In the genomic region with DNA sequence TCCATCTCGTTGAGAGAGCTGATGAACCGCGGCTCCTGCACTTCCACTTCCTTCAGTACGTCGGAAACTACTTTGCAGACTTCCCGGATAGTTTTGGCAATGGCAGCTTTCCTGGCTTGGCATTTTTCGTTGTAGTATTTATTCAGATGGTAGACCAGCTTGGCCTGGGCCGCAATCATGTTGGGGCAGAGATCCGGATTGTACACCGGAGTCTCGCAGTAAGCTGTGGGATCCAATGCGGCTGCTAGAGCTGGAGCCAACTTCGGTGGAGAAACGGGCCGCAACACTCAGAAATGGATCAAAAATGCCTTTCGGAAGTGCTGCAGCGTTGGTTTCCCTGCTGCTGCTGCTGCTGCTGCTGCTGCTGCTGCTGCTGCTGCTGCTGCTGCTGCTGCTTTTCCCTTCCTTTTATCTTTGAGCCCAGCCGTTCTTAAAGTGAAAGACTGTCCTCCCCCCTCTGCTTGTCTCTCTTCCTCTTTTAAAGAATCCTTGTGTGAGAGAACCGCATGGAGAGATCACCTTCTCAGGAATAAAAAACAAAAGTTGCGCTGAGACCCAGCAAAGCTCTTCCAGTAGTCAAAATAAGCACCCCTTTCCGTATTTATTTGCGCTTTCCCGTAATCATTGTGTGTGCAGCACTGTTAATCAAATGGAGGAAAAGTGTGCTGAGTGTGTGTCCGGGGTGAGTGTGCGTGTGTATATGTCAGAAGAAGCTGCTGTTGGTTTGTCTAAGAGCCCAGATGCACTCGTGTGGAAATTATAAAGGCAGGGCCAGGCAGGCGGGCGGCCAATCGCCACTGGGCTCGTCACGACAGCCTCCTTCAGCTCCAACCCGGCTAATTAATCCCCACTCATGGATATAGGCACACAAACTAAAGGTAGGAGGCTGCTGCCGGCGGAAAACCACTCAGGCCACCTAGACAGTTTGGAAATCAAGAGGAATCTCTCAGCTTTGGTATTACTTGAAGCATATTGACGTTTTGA, we compare ENCODE assay signal across 9 cellular contexts. TPM values are rescaled to one million over a fixed set of nuclear protein-coding genes. Genes with fewer than 3 reads are reported as not detected.
DNase-seq lines count a peak whose midpoint lies in the region; ATAC-seq, FAIRE-seq and TF ChIP-seq lines count a peak whose summit lies in the region.
"Had no signal": no experiment of that assay in that cellular context is flagged by ENCODE, and none has a peak within 500 bp of the region (broad histone marks: within the 10 kb centered on the region; RNA-seq: fewer than 3 reads in every experiment).

MAB21L1 (minus strand) TSS at position 730 of the 984 bp plus-strand sequence; CDS start at position 179, 551 bp downstream.

- H3K9me3 ChIP-seq in WERI-Rb-1 (ENCODE audit: severe bottlenecking) (no peaks in the 10 kb centered on the region), neuron (ENCODE audit: low read length) (no peaks in the 10 kb centered on the region)

- no peak for ATAC-seq in HG02840 (IDR thresholded peaks at IDR 0.05; ENCODE audit: low FRiP score, unreplicated experiment)
- ATAC-seq: HCT116 had no signal

- no peak for TF ChIP-seq POLR2A in GM12892 (IDR thresholded peaks at IDR 0.05; ENCODE audit: low read depth, low read length)

- peaks cover 42% of the 10 kb centered on the region for H3K36me3 ChIP-seq in WERI-Rb-1
- no peaks in the 10 kb centered on the region for H3K36me3 ChIP-seq in neuron (ENCODE audit: insufficient read depth, low read length)

- peaks cover 0 to 34% (median 24%) of the 10 kb centered on the region in 7 donors for H3K9me3 Mint-ChIP-seq in CD14-positive monocyte

- intact Hi-C loops in CD14-positive monocyte (cut with micrococcal nuclease), result no loop called here

- H3K27me3 Mint-ChIP-seq in CD14-positive monocyte (ENCODE audit: low read depth in 3 of 3), result peaks cover 89 to 94% (median 89%) of the 10 kb centered on the region in 3 donors

- peaks cover 35% of the 10 kb centered on the region for H3K4me1 ChIP-seq in neuron (ENCODE audit: insufficient read depth, low read length)

- peaks cover 32% of the 10 kb centered on the region for H3K4me1 Mint-ChIP-seq in CD14-positive monocyte

- H3K27ac Mint-ChIP-seq in CD14-positive monocyte, result peak within 1 kb of the TSS in 4 of 7 donors; percentile 7 to 88 (median 38)

- TF ChIP-seq CTCF in CD14-positive monocyte (IDR thresholded peaks at IDR 0.05), result no peak
- TF ChIP-seq CTCF in WERI-Rb-1 (IDR thresholded peaks at IDR 0.05; ENCODE audit: low read depth, low read length), result no peak

- H3K4me3 Mint-ChIP-seq in CD14-positive monocyte, result peak within 1 kb of the TSS; percentile 82 to 96

- H3K27ac ChIP-seq in WERI-Rb-1, result peak within 1 kb of the TSS; percentile 97

- peaks cover 4 to 15% of the 10 kb centered on the region in 2 donors for H3K36me3 Mint-ChIP-seq in CD14-positive monocyte

- DNase-seq in CD14-positive monocyte (ENCODE audit: low spot score), result no peak
- DNase-seq in HuH-7 (ENCODE audit: low spot score), result peak; percentile 53
- peak; percentile 95 for DNase-seq in WERI-Rb-1
- DNase-seq in foreskin melanocyte, result peak; percentile 38
- DNase-seq in NCI-H526 (lab: John Stamatoyannopoulos, UW), result no peak
- DNase-seq in GM12892 (ENCODE audit: insufficient read length), result no peak

- H3K4me3 ChIP-seq in WERI-Rb-1 (ENCODE audit: low read depth, low read length) (peak within 1 kb of the TSS; percentile 56), neuron (ENCODE audit: low read length) (peak within 1 kb of the TSS; percentile 71)

- H2AFZ ChIP-seq in neuron (ENCODE audit: low read depth, low read length), result peak within 1 kb of the TSS; percentile 42

- no peaks in the 10 kb centered on the region for H3K27me3 ChIP-seq in WERI-Rb-1 (ENCODE audit: insufficient read depth, low read depth, severe bottlenecking)
- H3K27me3 ChIP-seq in neuron (ENCODE audit: insufficient read depth, low read length), result peaks cover 13% of the 10 kb centered on the region

- FAIRE-seq in GM12892 (lab: Jason Lieb, UNC), result no peak

RNA-seq across cellular contexts. Expression of gene MAB21L1, which starts in this region (rescaled TPM):
- not detected for polyA plus RNA-seq in CD14-positive monocyte
- polyA plus RNA-seq in GM12892 (2012; ENCODE audit: missing spikeins), result not detected

Comparison
In these comparisons a context has a peak if more than half of its experiments do, and no peak if none do; other contexts are left out.
1. DNase-seq: peak in HuH-7 (single experiment), WERI-Rb-1 (single experiment) and foreskin melanocyte (single experiment); none in CD14-positive monocyte (single experiment), NCI-H526 (0 of 2) and GM12892 (single experiment).